Comparison of ENCODE assay signal across 8 cellular contexts in genomic region chr12:53500776-53501614, GRCh38. TPM values are rescaled to one million over a fixed set of nuclear protein-coding genes. Genes with fewer than 3 reads are reported as not detected.
DNase-seq lines count a peak whose midpoint lies in the region; ATAC-seq, FAIRE-seq and TF ChIP-seq lines count a peak whose summit lies in the region.

A gene with protein sequence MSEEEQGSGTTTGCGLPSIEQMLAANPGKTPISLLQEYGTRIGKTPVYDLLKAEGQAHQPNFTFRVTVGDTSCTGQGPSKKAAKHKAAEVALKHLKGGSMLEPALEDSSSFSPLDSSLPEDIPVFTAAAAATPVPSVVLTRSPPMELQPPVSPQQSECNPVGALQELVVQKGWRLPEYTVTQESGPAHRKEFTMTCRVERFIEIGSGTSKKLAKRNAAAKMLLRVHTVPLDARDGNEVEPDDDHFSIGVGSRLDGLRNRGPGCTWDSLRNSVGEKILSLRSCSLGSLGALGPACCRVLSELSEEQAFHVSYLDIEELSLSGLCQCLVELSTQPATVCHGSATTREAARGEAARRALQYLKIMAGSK (plus strand): TSS chr12:53501283. CDS start chr12:53501409, 126 bp downstream.

- H3K9me3 ChIP-seq in adrenal gland (replicated peaks in 1 of 3) (no peaks in the 10 kb centered on the region), heart left ventricle (no peaks in the 10 kb centered on the region)

- TF ChIP-seq POLR2A in GM12892 (IDR thresholded peaks at IDR 0.05; ENCODE audit: low read depth, low read length) (peak; percentile 89), adrenal gland (IDR thresholded peaks at IDR 0.05) (peak; percentile 48 to 71), heart left ventricle (IDR thresholded peaks at IDR 0.05) (peak in 1 of 2 donors; percentile 46)

- H3K4me1 Mint-ChIP-seq in type B pancreatic cell (ENCODE audit: unreplicated experiment) = peaks cover 32% of the 10 kb centered on the region

- H3K27ac ChIP-seq in adrenal gland (peak within 1 kb of the TSS; percentile 92 to 100 (median 99)), heart left ventricle (peak within 1 kb of the TSS; percentile 90 to 100 (median 97))

- H3K27me3 ChIP-seq in adrenal gland = no peaks in the 10 kb centered on the region
- H3K27me3 ChIP-seq in heart left ventricle = no peaks in the 10 kb centered on the region

- H3K27me3 Mint-ChIP-seq in type B pancreatic cell = no peaks in the 10 kb centered on the region

- H3K36me3 Mint-ChIP-seq in type B pancreatic cell = no peaks in the 10 kb centered on the region

- WGBS in adrenal gland, 4 donors = 0 to 2% (median 0%) methylated on average over 35 to 74 of the region's 74 CpGs
- 0 to 2% (median 0%) methylated on average over 33 to 74 of the region's 74 CpGs for WGBS in heart left ventricle, 4 donors

- peak within 1 kb of the TSS; percentile 94 for H3K27ac Mint-ChIP-seq in type B pancreatic cell

- peaks cover 29 to 48% of the 10 kb centered on the region in 2 donors for H3K4me1 ChIP-seq in adrenal gland (replicated peaks in 1 of 2)
- H3K4me1 ChIP-seq in heart left ventricle = peaks cover 5 to 61% (median 35%) of the 10 kb centered on the region in 12 donors

- peak in 2 of 6 experiments; percentile 3 to 8 for TF ChIP-seq CTCF in adrenal gland (IDR thresholded peaks at IDR 0.05)
- peak in 4 of 12 donors; percentile 13 to 34 (median 24) for TF ChIP-seq CTCF in heart left ventricle (IDR thresholded peaks at IDR 0.05)
- peak; percentile 23 for TF ChIP-seq CTCF in type B pancreatic cell (conservative IDR thresholded peaks at IDR 0.05)

- H3K4me3 ChIP-seq in adrenal gland = peak within 1 kb of the TSS in 3 of 4 donors; percentile 53 to 74 (median 57)
- peak within 1 kb of the TSS; percentile 37 to 98 (median 77) for H3K4me3 ChIP-seq in heart left ventricle

- DNase-seq in GM12892 (ENCODE audit: insufficient read length) (peak; percentile 89), NCI-H146 (lab: John Stamatoyannopoulos, UW) (peak; percentile 100), T-helper 1 cell (peak; percentile 93 to 99 (median 96)), adrenal gland (peak; percentile 96 to 100 (median 99)), heart left ventricle (peak; percentile 97 to 98 (median 98)), pons (ENCODE audit: low spot score) (peak; percentile 100), type B pancreatic cell (ENCODE audit: extremely low spot score, unreplicated experiment) (peak; percentile 97)

- intact Hi-C loops in adrenal gland (cut with DNase I) = loop anchor here (5.0 to 10.0 kb wide), 2 partner anchors 49 to 176 kb away; partner anchors contain the start of genes AAAS (in 1 of the 2) and PCBP2 (in 1 of the 2)
- intact Hi-C loops in heart left ventricle (cut with DNase I) = loop anchor here in 9 of 10 donors (2.0 to 10.0 kb wide), 9 partner anchors 48 to 289 kb away; partner anchors contain the start of genes AAAS (in 6 of the 9), PCBP2 (in 4 of the 9) and PRR13 (in 1 of the 9)

- ATAC-seq in HG02852 (IDR thresholded peaks at IDR 0.05; ENCODE audit: unreplicated experiment) = peak; percentile 70
- peak; percentile 86 to 92 (median 88) for ATAC-seq in heart left ventricle

- peak within 1 kb of the TSS; percentile 87 for H3K4me3 Mint-ChIP-seq in type B pancreatic cell

- peak; percentile 98 for FAIRE-seq in GM12892 (lab: Jason Lieb, UNC)

- H3K36me3 ChIP-seq in adrenal gland (replicated peaks in 1 of 2) = peaks cover 0 to 17% of the 10 kb centered on the region in 2 donors
- H3K36me3 ChIP-seq in heart left ventricle = peaks cover 0 to 22% (median 17%) of the 10 kb centered on the region in 9 donors

- peaks cover 3% of the 10 kb centered on the region for H3K9me3 Mint-ChIP-seq in type B pancreatic cell

RNA-seq across cellular contexts. Expression of the gene that starts here (rescaled TPM):
- polyA plus RNA-seq in GM12892 (2012; ENCODE audit: missing spikeins) = 30.4 TPM
- total RNA-seq in adrenal gland (10 to 100 TPM; 22.6 to 41.7 (median 30.6) TPM), heart left ventricle (10 to 100 TPM in 5 of 9 donors, 1 to 10 TPM in 4; 7.8 to 19.5 (median 10.1) TPM), type B pancreatic cell (ENCODE audit: low replicate concordance) (46.4 and 52.3 TPM in 2 replicates)
- polyA plus RNA-seq in adrenal gland (10 to 100 TPM; 14.9 to 72.9 (median 51.7) TPM), heart left ventricle (10 to 100 TPM; 12.6 to 23.5 TPM)

Comparison
In these comparisons a context has a peak if more than half of its experiments do, and no peak if none do; other contexts are left out.
1. Peak in every context shown above with its lines: DNase-seq, ATAC-seq, H3K4me3 ChIP-seq and H3K27ac ChIP-seq.